In the genomic region with DNA sequence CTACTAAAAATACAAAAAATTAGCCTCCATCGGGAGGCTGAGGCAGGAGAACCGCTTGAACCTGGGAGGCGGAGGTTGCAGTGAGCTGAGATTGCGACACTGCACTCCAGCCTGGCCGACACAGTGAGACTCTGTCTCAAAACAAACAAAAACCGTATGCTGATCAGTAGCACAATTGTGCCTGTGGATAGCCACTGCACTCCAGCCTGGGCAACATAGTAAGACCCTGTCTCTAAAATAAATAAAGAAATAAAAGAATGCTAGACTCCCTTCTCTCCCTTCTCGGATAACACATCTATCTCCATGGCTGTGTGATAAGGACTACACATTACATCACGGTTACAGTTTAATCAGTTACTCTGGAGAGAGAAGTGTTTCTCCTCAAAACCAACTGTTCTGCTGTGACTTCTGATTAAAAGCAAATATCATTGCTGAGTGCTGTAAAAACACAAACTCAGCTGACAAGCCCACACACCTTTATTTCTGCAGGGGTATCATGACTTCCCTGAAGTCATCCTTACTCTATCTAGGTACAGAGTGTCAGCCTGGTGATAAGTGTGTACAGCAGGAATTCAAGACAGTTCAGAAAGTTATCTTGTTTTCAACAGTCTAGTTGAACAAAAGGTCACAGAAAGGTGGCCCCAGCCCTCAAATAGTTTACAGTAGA, we compare ENCODE assay signal across 1 cellular context.
TF ChIP-seq lines count a peak whose summit lies in the region.

No MANE protein-coding gene starts in this region.

TF ChIP-seq in IMR-90, 13 proteins besides CTCF, POLR2A, EP300 and RAD21:
- TF ChIP-seq CHD1 (IDR thresholded peaks at IDR 0.05; ENCODE audit: low read depth, low read length) (no peak), CEBPB (IDR thresholded peaks at IDR 0.05; ENCODE audit: low read depth, low read length) (peak; percentile 43; the same call in 1 of the 2 replicates)
